Comparison of ENCODE assay signal across 14 cellular contexts in the genomic region with DNA sequence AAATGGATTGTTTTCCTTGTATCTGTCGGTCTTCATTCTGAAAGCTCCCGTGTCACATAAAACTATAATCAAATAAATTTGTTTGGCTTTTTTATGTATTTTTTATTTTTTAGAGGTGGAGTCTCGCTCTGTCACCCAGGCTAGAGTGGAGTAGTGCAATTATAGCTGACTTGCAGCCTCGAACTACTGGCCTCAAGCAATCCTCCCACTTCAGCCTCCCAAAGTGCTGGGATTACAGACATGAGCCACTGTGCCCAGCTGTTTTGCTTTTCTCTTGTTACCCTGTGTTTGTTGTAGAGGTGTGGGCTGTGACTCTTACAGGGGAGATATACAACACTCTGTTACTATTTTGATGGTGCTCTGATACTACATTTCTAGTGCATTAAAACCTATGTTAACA.
DNase-seq lines count a peak whose midpoint lies in the region; ATAC-seq and FAIRE-seq lines count a peak whose summit lies in the region.
"Had no signal": no experiment of that assay in that cellular context is flagged by ENCODE, and none has a peak within 500 bp of the region (broad histone marks: within the 10 kb centered on the region; RNA-seq: fewer than 3 reads in every experiment).

No MANE protein-coding gene starts in this region.

- peaks cover 0 to 3% of the 10 kb centered on the region in 2 donors for H3K36me3 ChIP-seq in mucosa of rectum (ENCODE audit: control insufficient read depth in 2 of 2, insufficient read depth in 2 of 2, low read length in 2 of 2)

- peaks cover 10 to 19% of the 10 kb centered on the region in 2 donors for H3K4me1 ChIP-seq in mucosa of rectum (ENCODE audit: control insufficient read depth in 2 of 2, insufficient read depth in 2 of 2, low read length in 2 of 2)

- H3K27ac ChIP-seq in mucosa of rectum (ENCODE audit: low read depth in 2 of 2, low read length in 2 of 2): peak overlapping the region; percentile 44 to 58
- H3K27ac ChIP-seq: parathyroid adenoma had no signal

- no peaks in the 10 kb centered on the region for H3K9me3 Mint-ChIP-seq in activated naive CD4-positive, alpha-beta T cell treated with anti-CD3 and anti-CD28 coated beads, Interleukin-2, amount 50 U/mL, for 24 hours
- no peaks in the 10 kb centered on the region for H3K9me3 Mint-ChIP-seq in activated naive CD8-positive, alpha-beta T cell treated with anti-CD3 and anti-CD28 coated beads, Interleukin-2, amount 50 U/mL, for 24 hours

- FAIRE-seq in RCC 7860 (lab: Jason Lieb, UNC): no peak

- no peak for ATAC-seq in activated naive CD8-positive, alpha-beta T cell treated with anti-CD3 and anti-CD28 coated beads, Interleukin-2, amount 50 U/mL, for 24 hours
- ATAC-seq: left ventricle myocardium superior had no signal

- H3K27ac Mint-ChIP-seq in activated naive CD4-positive, alpha-beta T cell treated with anti-CD3 and anti-CD28 coated beads, Interleukin-2, amount 50 U/mL, for 24 hours: peak overlapping the region; percentile 99
- H3K27ac Mint-ChIP-seq in activated naive CD8-positive, alpha-beta T cell treated with anti-CD3 and anti-CD28 coated beads, Interleukin-2, amount 50 U/mL, for 24 hours: peak overlapping the region; percentile 94

- H3K9me3 ChIP-seq in mucosa of rectum (ENCODE audit: control insufficient read depth in 2 of 2, low read length in 2 of 2): no peaks in the 10 kb centered on the region

- H3K36me3 Mint-ChIP-seq in activated naive CD4-positive, alpha-beta T cell treated with anti-CD3 and anti-CD28 coated beads, Interleukin-2, amount 50 U/mL, for 24 hours: peaks cover 9% of the 10 kb centered on the region
- peaks cover 26% of the 10 kb centered on the region for H3K36me3 Mint-ChIP-seq in activated naive CD8-positive, alpha-beta T cell treated with anti-CD3 and anti-CD28 coated beads, Interleukin-2, amount 50 U/mL, for 24 hours (ENCODE audit: low read depth)

- H3K4me3 Mint-ChIP-seq in activated naive CD4-positive, alpha-beta T cell treated with anti-CD3 and anti-CD28 coated beads, Interleukin-2, amount 50 U/mL, for 24 hours: peak overlapping the region; percentile 89
- peak overlapping the region; percentile 81 for H3K4me3 Mint-ChIP-seq in activated naive CD8-positive, alpha-beta T cell treated with anti-CD3 and anti-CD28 coated beads, Interleukin-2, amount 50 U/mL, for 24 hours

- no peak overlapping the region for H3K9ac ChIP-seq in mucosa of rectum (ENCODE audit: low read depth in 1 of 2, low read length in 2 of 2)
- H3K9ac ChIP-seq: parathyroid adenoma had no signal

- peak overlapping the region in 1 of 2 donors; percentile 97 for H3K4me3 ChIP-seq in mucosa of rectum (ENCODE audit: low read length in 2 of 2)

- H3K4me1 Mint-ChIP-seq in activated naive CD4-positive, alpha-beta T cell treated with anti-CD3 and anti-CD28 coated beads, Interleukin-2, amount 50 U/mL, for 24 hours: peaks cover 77% of the 10 kb centered on the region
- peaks cover 85% of the 10 kb centered on the region for H3K4me1 Mint-ChIP-seq in activated naive CD8-positive, alpha-beta T cell treated with anti-CD3 and anti-CD28 coated beads, Interleukin-2, amount 50 U/mL, for 24 hours

- no peaks in the 10 kb centered on the region for H3K27me3 Mint-ChIP-seq in activated naive CD4-positive, alpha-beta T cell treated with anti-CD3 and anti-CD28 coated beads, Interleukin-2, amount 50 U/mL, for 24 hours
- H3K27me3 Mint-ChIP-seq in activated naive CD8-positive, alpha-beta T cell treated with anti-CD3 and anti-CD28 coated beads, Interleukin-2, amount 50 U/mL, for 24 hours: no peaks in the 10 kb centered on the region

- no peaks in the 10 kb centered on the region for H3K27me3 ChIP-seq in mucosa of rectum (ENCODE audit: control insufficient read depth in 2 of 2, insufficient read depth in 2 of 2, low read length in 2 of 2)

- no peak for DNase-seq in activated naive CD4-positive, alpha-beta T cell (lab: John Stamatoyannopoulos, UW)
- DNase-seq in activated naive CD8-positive, alpha-beta T cell treated with anti-CD3 and anti-CD28 coated beads, Interleukin-2, amount 50 U/mL, for 24 hours: no peak
- no peak for DNase-seq in activated gamma-delta T cell (lab: John Stamatoyannopoulos, UW)
- no peak for DNase-seq in stimulated activated CD4-positive, alpha-beta T cell treated with anti-CD3 and anti-CD28 coated beads, Interleukin-12 subunit alpha, Interleukin-12 subunit beta, amount 100 ng/mL, for 4 hours
- DNase-seq in UCSD-AML1 (lab: John Stamatoyannopoulos, UW; ENCODE audit: unreplicated experiment): no peak
- no peak for DNase-seq in RCC 7860 (ENCODE audit: low spot score)
- DNase-seq: activated CD4-positive, CD25-positive, alpha-beta regulatory T cell treated with anti-CD3 and anti-CD28 coated beads, Interleukin-2, amount 50 U/mL, for 72 hours; DMS79; hippocampal formation; NCI-H1092 treated with DMSO at 0.1 percent for 48 hours had no signal
